Comparison of ENCODE assay signal across 8 cellular contexts in the genomic region with DNA sequence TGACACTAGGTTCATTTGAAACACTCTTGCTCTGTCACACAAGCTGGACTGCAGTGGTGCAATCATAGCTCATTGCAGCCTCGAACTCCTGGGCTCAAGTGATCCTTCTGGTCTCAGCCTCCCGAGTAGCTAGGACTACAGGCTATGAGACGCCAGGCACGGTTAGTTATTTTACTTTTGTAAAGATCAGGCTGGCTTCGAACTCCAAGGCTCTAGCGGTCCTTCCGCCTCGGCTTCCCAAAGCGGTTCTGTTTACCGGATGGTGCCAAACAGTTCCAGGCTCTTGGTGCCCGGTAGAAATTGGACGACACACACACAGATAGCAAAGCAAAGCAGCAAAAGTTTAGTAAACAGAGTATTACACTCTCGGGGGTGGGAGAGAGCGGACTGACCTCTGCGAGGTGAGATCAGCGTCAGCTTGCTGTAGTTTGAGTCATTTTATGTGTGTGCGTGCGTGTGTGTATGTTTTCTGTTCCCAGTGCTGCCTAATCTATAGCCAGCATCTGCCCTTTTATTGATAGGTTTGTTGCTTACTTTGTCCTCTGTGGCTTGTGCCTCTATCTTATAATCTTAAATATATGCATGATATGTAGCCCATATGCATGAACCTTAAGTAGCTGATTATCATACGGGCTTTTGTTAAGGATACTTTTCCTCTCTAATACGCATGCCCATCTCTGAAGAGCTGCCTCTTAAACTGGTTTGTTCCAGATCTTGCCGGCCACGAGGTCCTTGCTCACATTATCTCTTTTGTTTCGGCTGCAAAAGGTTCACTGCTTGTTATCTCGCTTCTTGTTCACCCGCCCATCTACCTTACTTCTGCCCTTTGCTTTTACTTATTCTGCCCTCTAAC.
A peak's percentile ranks its signal among the peaks of the same experiment; 100 is the strongest.
DNase-seq lines count a peak whose midpoint lies in the region; ATAC-seq and TF ChIP-seq lines count a peak whose summit lies in the region.

No MANE protein-coding gene starts in this region.

- peaks cover 0 to 20% of the 10 kb centered on the region in 2 donors for H3K4me1 ChIP-seq in right atrium auricular region

- no peak for ATAC-seq in HG03159 (IDR thresholded peaks at IDR 0.05; ENCODE audit: unreplicated experiment)

- H3K27me3 ChIP-seq in H7 (ENCODE audit: control insufficient read depth, insufficient read depth, low read length) (no peaks in the 10 kb centered on the region), right atrium auricular region (no peaks in the 10 kb centered on the region)

- H3K27ac ChIP-seq in SK-N-MC, result peak overlapping the region; percentile 98
- H3K27ac ChIP-seq in right atrium auricular region, result peak overlapping the region; percentile 94 to 98

- no peak for TF ChIP-seq CTCF in right atrium auricular region (IDR thresholded peaks at IDR 0.05)

- no peaks in the 10 kb centered on the region for H3K36me3 ChIP-seq in H7 (replicated peaks; ENCODE audit: control insufficient read depth, insufficient read depth, low read length)
- H3K36me3 ChIP-seq in SK-N-MC (ENCODE audit: insufficient read depth, low read length), result no peaks in the 10 kb centered on the region
- H3K36me3 ChIP-seq in right atrium auricular region, result no peaks in the 10 kb centered on the region

- peak; percentile 85 for DNase-seq in EH (ENCODE audit: low read depth)
- DNase-seq in H7, result peak; percentile 59
- peak; percentile 89 for DNase-seq in NCI-H1092 treated with DMSO at 0.1 percent for 48 hours (lab: John Stamatoyannopoulos, UW)
- no peak for DNase-seq in SK-N-MC (ENCODE audit: low read depth, low spot score)
- peak; percentile 88 for DNase-seq in amniotic epithelial cell (ENCODE audit: low read depth)
- peak; percentile 61 for DNase-seq in right atrium auricular region (ENCODE audit: low spot score)
- DNase-seq in putamen (ENCODE audit: low spot score), result peak; percentile 34

- H3K4me3 ChIP-seq in H7 (ENCODE audit: insufficient read depth, low read depth, low read length) (peak overlapping the region; percentile 70), SK-N-MC (peak overlapping the region; percentile 86), right atrium auricular region (peak overlapping the region; percentile 72 to 84)

- peak overlapping the region; percentile 98 for H3K9ac ChIP-seq in SK-N-MC (ENCODE audit: insufficient read length)

- H3K9me3 ChIP-seq in SK-N-MC (ENCODE audit: low read depth, low read length), result no peaks in the 10 kb centered on the region
- H3K9me3 ChIP-seq in right atrium auricular region, result no peaks in the 10 kb centered on the region
